In the genomic region with DNA sequence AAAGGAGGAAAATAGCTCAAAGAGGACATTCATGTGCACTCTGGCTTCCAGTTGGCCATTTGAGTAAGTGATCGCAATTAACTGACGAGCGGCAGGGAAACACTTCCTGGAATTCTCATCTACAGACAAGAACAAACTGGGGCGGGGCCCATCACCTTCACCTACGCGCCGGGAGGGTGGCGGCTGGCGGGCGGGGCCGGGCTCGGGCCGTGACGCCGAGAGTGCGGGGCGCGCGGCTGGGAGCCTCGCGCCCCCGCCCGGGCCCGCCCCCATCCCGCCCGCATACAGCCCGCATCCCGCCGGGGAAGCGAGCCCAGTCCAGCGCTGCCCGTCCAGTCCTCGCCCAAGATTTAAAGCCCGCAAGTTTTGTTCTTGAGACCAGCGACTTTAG, we compare ENCODE assay signal across 7 cellular contexts. TPM values are rescaled to one million over a fixed set of nuclear protein-coding genes. Genes with fewer than 3 reads are reported as not detected.
DNase-seq lines count a peak whose midpoint lies in the region; ATAC-seq, FAIRE-seq and TF ChIP-seq lines count a peak whose summit lies in the region.

A gene with protein sequence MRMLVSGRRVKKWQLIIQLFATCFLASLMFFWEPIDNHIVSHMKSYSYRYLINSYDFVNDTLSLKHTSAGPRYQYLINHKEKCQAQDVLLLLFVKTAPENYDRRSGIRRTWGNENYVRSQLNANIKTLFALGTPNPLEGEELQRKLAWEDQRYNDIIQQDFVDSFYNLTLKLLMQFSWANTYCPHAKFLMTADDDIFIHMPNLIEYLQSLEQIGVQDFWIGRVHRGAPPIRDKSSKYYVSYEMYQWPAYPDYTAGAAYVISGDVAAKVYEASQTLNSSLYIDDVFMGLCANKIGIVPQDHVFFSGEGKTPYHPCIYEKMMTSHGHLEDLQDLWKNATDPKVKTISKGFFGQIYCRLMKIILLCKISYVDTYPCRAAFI (plus strand): TSS at position 281 of the 391 bp plus-strand sequence. CDS start 16,546 bp downstream, outside the sequence.

- H3K4me1 Mint-ChIP-seq in brain = peaks cover 50% of the 10 kb centered on the region

- peak within 1 kb of the TSS; percentile 90 to 98 for H3K9ac ChIP-seq in kidney (ENCODE audit: low read length in 2 of 2)

- H3K4me3 ChIP-seq in HFF-Myc (replicated peaks; ENCODE audit: low read depth, low read length) (peak within 1 kb of the TSS; percentile 72), kidney (ENCODE audit: low read length in 2 of 2) (peak within 1 kb of the TSS; percentile 92 to 93)

- TF ChIP-seq CTCF in HFF-Myc (IDR thresholded peaks at IDR 0.05; ENCODE audit: low read depth, low read length, missing control alignments) (no peak), brain (conservative IDR thresholded peaks at IDR 0.05) (no peak), kidney (IDR thresholded peaks at IDR 0.05; ENCODE audit: borderline replicate concordance, extremely low read depth, insufficient read depth) (no peak)

- peak within 1 kb of the TSS in 3 of 5 experiments; percentile 84 to 93 (median 88) for H3K4me3 Mint-ChIP-seq in brain

- no peak for DNase-seq in HFF-Myc (ENCODE audit: extremely low read depth, low read depth)
- peak; percentile 51 for DNase-seq in RKO (ENCODE audit: low spot score)
- DNase-seq in kidney = peak; percentile 81
- peak; percentile 82 for DNase-seq in stimulated activated CD4-positive, alpha-beta T cell treated with anti-CD3 and anti-CD28 coated beads, Interleukin-15, amount 100 ng/mL, for 24 hours

- H3K27ac Mint-ChIP-seq in brain = peak within 1 kb of the TSS; percentile 62 to 94 (median 87)

- peak within 1 kb of the TSS; percentile 89 to 94 for H3K27ac ChIP-seq in kidney (ENCODE audit: low read depth in 2 of 2, low read length in 2 of 2)

- no peaks in the 10 kb centered on the region for H3K9me3 Mint-ChIP-seq in brain

- peaks cover 0 to 2% of the 10 kb centered on the region in 2 donors for H3K4me1 ChIP-seq in kidney (ENCODE audit: control insufficient read depth in 1 of 2, insufficient read depth in 1 of 2, low read depth in 1 of 2, low read length in 2 of 2)

- FAIRE-seq in kidney (lab: Jason Lieb, UNC) = no peak

- H3K9me3 ChIP-seq in kidney (ENCODE audit: control insufficient read depth in 1 of 2, low read length in 2 of 2) = no peaks in the 10 kb centered on the region

- ATAC-seq in HG03442 (IDR thresholded peaks at IDR 0.05; ENCODE audit: unreplicated experiment) = no peak
- no peak for ATAC-seq in HG03139 (IDR thresholded peaks at IDR 0.05; ENCODE audit: unreplicated experiment)

- peaks cover 9% of the 10 kb centered on the region for H3K36me3 Mint-ChIP-seq in brain

- H3K36me3 ChIP-seq in kidney (ENCODE audit: control insufficient read depth in 1 of 2, insufficient read depth in 2 of 2, low read length in 2 of 2) = no peaks in the 10 kb centered on the region

- intact Hi-C loops in kidney (cut with DNase I) = no loop called here

- H3K27me3 Mint-ChIP-seq in brain = peaks cover 12% of the 10 kb centered on the region

RNA-seq across cellular contexts. Expression of the gene that starts here (rescaled TPM):
- polyA plus RNA-seq in brain (ENCODE audit: insufficient read depth, low read depth, low replicate concordance) (5.4 TPM), kidney (ENCODE audit: insufficient read depth, low read depth, low replicate concordance) (2.4 TPM)
- total RNA-seq in kidney = 9.9 TPM
